8 cellular contexts compared by ENCODE assay signal in the genomic region with DNA sequence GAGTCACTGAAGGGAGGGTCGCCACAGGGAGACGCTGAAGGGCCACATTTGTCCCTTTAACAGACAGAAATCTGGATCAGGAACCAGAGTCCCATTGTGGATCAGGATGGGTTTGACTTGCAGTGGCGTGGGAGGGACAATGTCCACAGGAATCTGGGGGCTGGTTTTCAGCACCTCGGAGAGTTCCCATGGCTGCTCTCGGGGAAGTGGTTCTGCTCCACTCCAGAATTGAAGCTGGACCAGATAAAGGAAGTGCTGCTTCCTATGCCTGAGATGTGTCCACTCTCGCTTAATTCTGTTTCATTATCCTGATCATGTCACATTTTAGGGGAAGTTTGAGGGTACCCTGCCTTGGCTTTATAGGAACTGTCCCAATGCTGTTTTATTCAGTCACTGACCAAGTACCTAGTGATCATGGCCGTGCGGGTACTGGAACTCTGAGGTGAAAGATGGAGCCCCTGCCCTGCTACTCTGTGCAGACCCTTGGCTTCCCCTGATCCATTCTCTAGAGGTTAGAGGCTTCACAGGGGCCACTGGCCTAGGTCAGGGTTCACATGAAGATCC. TPM values are rescaled to one million over a fixed set of nuclear protein-coding genes. Genes with fewer than 3 reads are reported as not detected.
A peak's percentile ranks its signal among the peaks of the same experiment; 100 is the strongest.
DNase-seq lines count a peak whose midpoint lies in the region; ATAC-seq, FAIRE-seq and TF ChIP-seq lines count a peak whose summit lies in the region.

No MANE protein-coding gene starts in this region.

- WGBS in ovary, 3 donors, result 29 to 35% (median 32%) methylated on average over 8 of the region's 8 CpGs

- TF ChIP-seq POLR2A in erythroblast (IDR thresholded peaks at IDR 0.05; ENCODE audit: low read length) (no peak), ovary (IDR thresholded peaks at IDR 0.05) (no peak)

- intact Hi-C loops in ovary (cut with DNase I), result no loop called here

- CTCF ChIA-PET in HEK293T (lab: Yijun Ruan, JAX), result no interaction called here

- no peaks in the 10 kb centered on the region for H3K27me3 ChIP-seq in ovary

- H3K9me3 ChIP-seq in ovary, result no peaks in the 10 kb centered on the region

- no peaks in the 10 kb centered on the region for H3K4me1 ChIP-seq in ovary (ENCODE audit: insufficient read depth)

- no peak overlapping the region for H3K27ac ChIP-seq in ovary

- H3K4me3 ChIP-seq in ovary, result no peak overlapping the region

- no peak for ATAC-seq in HG03196 (IDR thresholded peaks at IDR 0.05; ENCODE audit: unreplicated experiment)
- ATAC-seq in GM21381 (IDR thresholded peaks at IDR 0.05; ENCODE audit: unreplicated experiment), result no peak

- no peaks in the 10 kb centered on the region for H3K36me3 ChIP-seq in ovary

- TF ChIP-seq EP300 in ovary (IDR thresholded peaks at IDR 0.05), result no peak

- POLR2A ChIA-PET in HEK293T (lab: Yijun Ruan, JAX), result no interaction called here

- no peak for FAIRE-seq in D721Med (lab: Jason Lieb, UNC)

- DNase-seq in HEK293T (ENCODE audit: extremely low spot score) (peak; percentile 53), RPMI7951 (ENCODE audit: low read depth) (peak; percentile 52), erythroblast (lab: John Stamatoyannopoulos, UW) (peak; percentile 39 to 52), ovary (peak; percentile 30 to 69 (median 60)), Ammon's horn (ENCODE audit: low spot score) (no peak), D721Med (ENCODE audit: insufficient read length, low spot score) (no peak)

- TF ChIP-seq CTCF in ovary (IDR thresholded peaks at IDR 0.05) (no peak), D721Med (IDR thresholded peaks at IDR 0.05; ENCODE audit: insufficient read depth, missing control alignments) (no peak)

TF ChIP-seq in HEK293T, 16 proteins besides CTCF, POLR2A, EP300 and RAD21:
- TF ChIP-seq ZNF384 (IDR thresholded peaks at IDR 0.05), result no peak
- TF ChIP-seq ELF4 (IDR thresholded peaks at IDR 0.05), result no peak
- no peak for TF ChIP-seq SP1 (IDR thresholded peaks at IDR 0.05)
- TF ChIP-seq SUZ12 (IDR thresholded peaks at IDR 0.05), result no peak
- no peak for TF ChIP-seq L3MBTL2 (conservative IDR thresholded peaks at IDR 0.05)
- no peak for TF ChIP-seq LEF1 (IDR thresholded peaks at IDR 0.05; ENCODE audit: borderline replicate concordance)
- no peak for TF ChIP-seq FOXM1 (IDR thresholded peaks at IDR 0.05; ENCODE audit: borderline replicate concordance)
- no peak for TF ChIP-seq CTBP1 (IDR thresholded peaks at IDR 0.05; ENCODE audit: borderline replicate concordance)
- TF ChIP-seq TARDBP (IDR thresholded peaks at IDR 0.05), result no peak
- TF ChIP-seq NFRKB (IDR thresholded peaks at IDR 0.05), result no peak
- TF ChIP-seq ARNT (IDR thresholded peaks at IDR 0.05), result no peak
- TF ChIP-seq BHLHE40 (IDR thresholded peaks at IDR 0.05; ENCODE audit: borderline replicate concordance), result no peak
- TF ChIP-seq, protein P1, sequence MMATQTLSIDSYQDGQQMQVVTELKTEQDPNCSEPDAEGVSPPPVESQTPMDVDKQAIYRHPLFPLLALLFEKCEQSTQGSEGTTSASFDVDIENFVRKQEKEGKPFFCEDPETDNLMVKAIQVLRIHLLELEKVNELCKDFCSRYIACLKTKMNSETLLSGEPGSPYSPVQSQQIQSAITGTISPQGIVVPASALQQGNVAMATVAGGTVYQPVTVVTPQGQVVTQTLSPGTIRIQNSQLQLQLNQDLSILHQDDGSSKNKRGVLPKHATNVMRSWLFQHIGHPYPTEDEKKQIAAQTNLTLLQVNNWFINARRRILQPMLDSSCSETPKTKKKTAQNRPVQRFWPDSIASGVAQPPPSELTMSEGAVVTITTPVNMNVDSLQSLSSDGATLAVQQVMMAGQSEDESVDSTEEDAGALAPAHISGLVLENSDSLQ (IDR thresholded peaks at IDR 0.05), result no peak
- no peak for TF ChIP-seq FOXK2 (IDR thresholded peaks at IDR 0.05)
- TF ChIP-seq HDGF (IDR thresholded peaks at IDR 0.05; ENCODE audit: borderline replicate concordance), result no peak
- no peak for TF ChIP-seq FOXA1 (IDR thresholded peaks at IDR 0.05)

RNA-seq across cellular contexts. Expression of a gene that starts 28.7 kb away (rescaled TPM):
- total RNA-seq in RPMI7951 (2014; rRNA removed; shearing (Covaris generic)), result 0.29 and 0.48 TPM in 2 replicates
- total RNA-seq in ovary, result under 1 TPM in 6 of 7 donors, not detected in 1; 0.22 to 0.56 (median 0.29) TPM
- polyA plus RNA-seq in ovary, result under 1 TPM in 1 of 2 donors, not detected in 1; 0.87 TPM

RNA-seq across cellular contexts. Expression of a gene that starts 35.4 kb away (rescaled TPM):
- not detected in 2 replicates for total RNA-seq in RPMI7951 (2014; rRNA removed; shearing (Covaris generic))
- 10 to 100 TPM in 1 of 7 donors, 1 to 10 TPM in 4, not detected in 2; 1.5 to 26.1 (median 2.0) TPM for total RNA-seq in ovary
- under 1 TPM in 1 of 2 donors, not detected in 1; 0.10 TPM for polyA plus RNA-seq in ovary

RNA-seq across cellular contexts. Expression of a gene that starts 35.7 kb away (rescaled TPM):
- total RNA-seq in RPMI7951 (2014; rRNA removed; shearing (Covaris generic)), result 10.7 and 11.2 TPM in 2 replicates
- 10 to 100 TPM in 5 of 7 donors, 1 to 10 TPM in 2; 5.2 to 24.7 (median 16.2) TPM for total RNA-seq in ovary
- 10 to 100 TPM; 12.1 to 12.7 TPM for polyA plus RNA-seq in ovary

Comparison
In these comparisons a context has a peak if more than half of its experiments do, and no peak if none do; other contexts are left out.
1. DNase-seq: peak in HEK293T (single experiment), RPMI7951 (single experiment), erythroblast (2 of 2) and ovary (5 of 5); none in Ammon's horn (single experiment) and D721Med (single experiment).